ENCODE assay signal across 28 cellular contexts in genomic region chr15:101732772-101733171, GRCh38.
"Had no signal": no experiment of that assay in that cellular context is flagged by ENCODE, and none has a peak within 500 bp of the region (broad histone marks: within the 10 kb centered on the region; RNA-seq: fewer than 3 reads in every experiment).

No MANE protein-coding gene starts in this region.

- FAIRE-seq: urothelium cell line had no signal

- DNase-seq: stimulated activated CD4-positive, alpha-beta T cell treated with anti-CD3 and anti-CD28 coated beads, Interleukin-2, amount 100 ng/mL, for 48 hours; stimulated activated CD4-positive, alpha-beta T cell treated with anti-CD3 and anti-CD28 coated beads, Interleukin-4, amount 100 ng/mL, for 1 hour; stimulated activated CD4-positive, alpha-beta T cell treated with anti-CD3 and anti-CD28 coated beads, Interleukin-4, amount 100 ng/mL, for 24 hours; stimulated activated CD4-positive, alpha-beta T cell treated with anti-CD3 and anti-CD28 coated beads, Interleukin-4, amount 100 ng/mL, for 4 hours; stimulated activated CD8-positive, alpha-beta memory T cell treated with anti-CD3 and anti-CD28 coated beads, Interleukin-4, amount 100 ng/mL, for 48 hours; stimulated activated naive B cell treated with anti-CD40 and anti-IgM and Interleukin-4, amounts not matched to agents 10 μg/mL and 1 μg/mL and 100 μg/mL, for 72 hours; stimulated activated naive CD4-positive, alpha-beta T cell; stimulated activated naive CD4-positive, alpha-beta T cell treated with Interleukin-2 at 50 U/mL for 16 hours; stimulated activated naive CD8-positive, alpha-beta T cell treated with anti-CD3 and anti-CD28 coated beads, Interleukin-15, amount 100 ng/mL, for 72 hours; stimulated activated naive CD8-positive, alpha-beta T cell treated with anti-CD3 and anti-CD28 coated beads, Interleukin-15, Interleukin-2, amounts not matched to agents 100 U/mL and 50 U/mL, for 24 hours; stomach; substantia nigra; testis; thyroid gland; tibial artery; transverse colon; trophoblast cell; upper lobe of left lung; upper lobe of right lung; uterus had no signal

- H3K27me3 ChIP-seq: stomach, suprapubic skin, testis, thyroid gland, tibial artery, tibial nerve, transverse colon, upper lobe of left lung, upper lobe of right lung, uterus, vagina had no signal

- H3K27ac ChIP-seq: stomach, suprapubic skin, testis, thoracic aorta, thyroid gland, tibial artery, tibial nerve, transverse colon, upper lobe of left lung, upper lobe of right lung, uterus, vagina had no signal

- H3K4me3 ChIP-seq: stomach, suprapubic skin, testis, thoracic aorta, thyroid gland, tibial artery, tibial nerve, transverse colon, upper lobe of left lung, upper lobe of right lung, uterus, vagina had no signal

- H3K27ac Mint-ChIP-seq: stimulated activated effector memory CD8-positive, alpha-beta T cell treated with anti-CD3 and anti-CD28 coated beads, Interleukin-12 subunit alpha, Interleukin-12 subunit beta, amount 100 ng/mL, for 72 hours; stimulated activated naive B cell treated with anti-CD40 and anti-IgM and Interleukin-4, amounts not matched to agents 10 μg/mL and 1 μg/mL and 100 μg/mL, for 72 hours; stimulated activated naive CD8-positive, alpha-beta T cell treated with anti-CD3 and anti-CD28 coated beads, Interleukin-15, amount 100 ng/mL, for 72 hours; stimulated activated naive CD8-positive, alpha-beta T cell treated with anti-CD3 and anti-CD28 coated beads, Interleukin-15, Interleukin-2, amounts not matched to agents 100 ng/mL and 50 ng/mL, for 24 hours; type B pancreatic cell had no signal

- H3K36me3 Mint-ChIP-seq: stimulated activated effector memory CD8-positive, alpha-beta T cell treated with anti-CD3 and anti-CD28 coated beads, Interleukin-12 subunit alpha, Interleukin-12 subunit beta, amount 100 ng/mL, for 72 hours; stimulated activated naive B cell treated with anti-CD40 and anti-IgM and Interleukin-4, amounts not matched to agents 10 μg/mL and 1 μg/mL and 100 μg/mL, for 72 hours; type B pancreatic cell had no signal

- H3K36me3 ChIP-seq: stomach, suprapubic skin, thoracic aorta, thyroid gland, tibial artery, tibial nerve, transverse colon, upper lobe of left lung, upper lobe of right lung, uterus, vagina had no signal

- H3K9me3 Mint-ChIP-seq: stimulated activated effector memory CD8-positive, alpha-beta T cell treated with anti-CD3 and anti-CD28 coated beads, Interleukin-12 subunit alpha, Interleukin-12 subunit beta, amount 100 ng/mL, for 72 hours; stimulated activated naive B cell treated with anti-CD40 and anti-IgM and Interleukin-4, amounts not matched to agents 10 μg/mL and 1 μg/mL and 100 μg/mL, for 72 hours; stimulated activated naive CD8-positive, alpha-beta T cell treated with anti-CD3 and anti-CD28 coated beads, Interleukin-15, amount 100 ng/mL, for 72 hours; stimulated activated naive CD8-positive, alpha-beta T cell treated with anti-CD3 and anti-CD28 coated beads, Interleukin-15, Interleukin-2, amounts not matched to agents 100 ng/mL and 50 ng/mL, for 24 hours; type B pancreatic cell had no signal

- H3K27me3 Mint-ChIP-seq: stimulated activated naive B cell treated with anti-CD40 and anti-IgM and Interleukin-4, amounts not matched to agents 10 μg/mL and 1 μg/mL and 100 μg/mL, for 72 hours; stimulated activated naive CD8-positive, alpha-beta T cell treated with anti-CD3 and anti-CD28 coated beads, Interleukin-15, amount 100 ng/mL, for 72 hours; stimulated activated naive CD8-positive, alpha-beta T cell treated with anti-CD3 and anti-CD28 coated beads, Interleukin-15, Interleukin-2, amounts not matched to agents 100 ng/mL and 50 ng/mL, for 24 hours had no signal

- H3K4me1 Mint-ChIP-seq: stimulated activated effector memory CD8-positive, alpha-beta T cell treated with anti-CD3 and anti-CD28 coated beads, Interleukin-12 subunit alpha, Interleukin-12 subunit beta, amount 100 ng/mL, for 72 hours; stimulated activated naive B cell treated with anti-CD40 and anti-IgM and Interleukin-4, amounts not matched to agents 10 μg/mL and 1 μg/mL and 100 μg/mL, for 72 hours; stimulated activated naive CD8-positive, alpha-beta T cell treated with anti-CD3 and anti-CD28 coated beads, Interleukin-15, amount 100 ng/mL, for 72 hours had no signal

- H3K4me1 ChIP-seq: stomach, suprapubic skin, testis, thyroid gland, tibial artery, tibial nerve, transverse colon, upper lobe of left lung, upper lobe of right lung, uterus, vagina had no signal

- ATAC-seq: stimulated activated effector memory CD8-positive, alpha-beta T cell treated with anti-CD3 and anti-CD28 coated beads, Interleukin-12 subunit alpha, Interleukin-12 subunit beta, amount 100 ng/mL, for 72 hours; stimulated activated naive B cell treated with anti-CD40 and anti-IgM and Interleukin-4, amounts not matched to agents 10 μg/mL and 1 μg/mL and 100 μg/mL, for 72 hours; stimulated activated naive CD8-positive, alpha-beta T cell treated with anti-CD3 and anti-CD28 coated beads, Interleukin-15, amount 100 ng/mL, for 72 hours; stimulated activated naive CD8-positive, alpha-beta T cell treated with anti-CD3 and anti-CD28 coated beads, Interleukin-15, Interleukin-2, amounts not matched to agents 100 U/mL and 50 U/mL, for 24 hours; upper lobe of right lung had no signal

- H3K9me3 ChIP-seq: stomach, suprapubic skin, testis, thoracic aorta, thyroid gland, tibial artery, tibial nerve, transverse colon, upper lobe of left lung, upper lobe of right lung, uterus, vagina had no signal

- H3K4me3 Mint-ChIP-seq: stimulated activated effector memory CD8-positive, alpha-beta T cell treated with anti-CD3 and anti-CD28 coated beads, Interleukin-12 subunit alpha, Interleukin-12 subunit beta, amount 100 ng/mL, for 72 hours; stimulated activated naive B cell treated with anti-CD40 and anti-IgM and Interleukin-4, amounts not matched to agents 10 μg/mL and 1 μg/mL and 100 μg/mL, for 72 hours; stimulated activated naive CD8-positive, alpha-beta T cell treated with anti-CD3 and anti-CD28 coated beads, Interleukin-15, amount 100 ng/mL, for 72 hours; stimulated activated naive CD8-positive, alpha-beta T cell treated with anti-CD3 and anti-CD28 coated beads, Interleukin-15, Interleukin-2, amounts not matched to agents 100 ng/mL and 50 ng/mL, for 24 hours; type B pancreatic cell had no signal
